ENCODE assay signal across 2 cellular contexts in genomic region chr11:45832835-45833446, GRCh38.
A peak's percentile ranks its signal among the peaks of the same experiment; 100 is the strongest.
TF ChIP-seq lines count a peak whose summit lies in the region.

No MANE protein-coding gene starts in this region.

TF ChIP-seq in GM23338, 12 proteins besides CTCF, POLR2A, EP300 and RAD21:
- TF ChIP-seq ZNF331 (CRISPR knock-in tag; IDR thresholded peaks at IDR 0.05; ENCODE audit: low read depth): no peak
- no peak for TF ChIP-seq POLR2AphosphoS5 (IDR thresholded peaks at IDR 0.05; ENCODE audit: low read depth)
- TF ChIP-seq ZNF462 (CRISPR knock-in tag; IDR thresholded peaks at IDR 0.05): no peak
- no peak for TF ChIP-seq JUNB (IDR thresholded peaks at IDR 0.05; ENCODE audit: unreplicated experiment)
- no peak for TF ChIP-seq NANOG (IDR thresholded peaks at IDR 0.05; ENCODE audit: borderline replicate concordance)
- TF ChIP-seq ZNF114 (CRISPR knock-in tag; IDR thresholded peaks at IDR 0.05): no peak
- TF ChIP-seq REST (IDR thresholded peaks at IDR 0.05; ENCODE audit: unreplicated experiment): no peak
- TF ChIP-seq EZH2phosphoT487 (IDR thresholded peaks at IDR 0.05; ENCODE audit: unreplicated experiment): no peak
- no peak for TF ChIP-seq ETS1 (IDR thresholded peaks at IDR 0.05)
- no peak for TF ChIP-seq EZH2 (IDR thresholded peaks at IDR 0.05; ENCODE audit: low read depth, unreplicated experiment)
- TF ChIP-seq CREB1 (CRISPR knock-in tag; IDR thresholded peaks at IDR 0.05; ENCODE audit: low read depth): no peak
- no peak for TF ChIP-seq STAT1 (IDR thresholded peaks at IDR 0.05; ENCODE audit: unreplicated experiment)
TF ChIP-seq in GM23338: peak in this region for 0.

TF ChIP-seq in K562, 482 proteins besides CTCF, POLR2A, EP300 and RAD21:
- TF ChIP-seq ZNF717 (CRISPR knock-in tag; IDR thresholded peaks at IDR 0.05): no peak
- TF ChIP-seq SMARCA5 (IDR thresholded peaks at IDR 0.05): peak; percentile 70; the same call in 1 of the 2 replicates
- peak; percentile 83 for TF ChIP-seq ZFP36 (IDR thresholded peaks at IDR 0.05; ENCODE audit: low read depth, low read length, partially characterized antibody)
- TF ChIP-seq RCOR1 (IDR thresholded peaks at IDR 0.05; ENCODE audit: borderline replicate concordance in 1 of 2, low read depth in 2 of 2, low read length in 2 of 2): 0 out of 4 replicates have a peak, but pooled peaks of 1 of the 2 experiments have one; percentile 10
- TF ChIP-seq KDM1A (IDR thresholded peaks at IDR 0.05): peak; percentile 72 to 74
- TF ChIP-seq TEAD1 (CRISPR knock-in tag; IDR thresholded peaks at IDR 0.05): no peak
- peak; percentile 96 for TF ChIP-seq BCOR (IDR thresholded peaks at IDR 0.05)
- TF ChIP-seq HDAC2 (IDR thresholded peaks at IDR 0.05): peak; percentile 85; the same call in 1 of the 2 replicates
- no peak for TF ChIP-seq ZNF609 (CRISPR knock-in tag; IDR thresholded peaks at IDR 0.05; ENCODE audit: borderline replicate concordance)
- TF ChIP-seq RBM25 (IDR thresholded peaks at IDR 0.05; ENCODE audit: low read depth, low read length, severe bottlenecking): peak; percentile 99
- TF ChIP-seq CHD4 (IDR thresholded peaks at IDR 0.05; ENCODE audit: insufficient read depth, insufficient replicate concordance, low read depth, low read length, poor library complexity, severe bottlenecking): peak; percentile 58
- TF ChIP-seq ADNP (tag; IDR thresholded peaks at IDR 0.05): peak; percentile 67; the same call in 1 of the 2 replicates
